ENCODE assay signal across 8 cellular contexts in genomic region chr2:236180831-236181453, GRCh38. TPM values are rescaled to one million over a fixed set of nuclear protein-coding genes. Genes with fewer than 3 reads are reported as not detected.
DNase-seq lines count a peak whose midpoint lies in the region; ATAC-seq, FAIRE-seq and TF ChIP-seq lines count a peak whose summit lies in the region.

No MANE protein-coding gene starts in this region.

- H3K36me3 ChIP-seq in Panc1 (ENCODE audit: control insufficient read depth, insufficient read depth, low read length), result no peaks in the 10 kb centered on the region
- no peaks in the 10 kb centered on the region for H3K36me3 ChIP-seq in breast epithelium
- no peaks in the 10 kb centered on the region for H3K36me3 ChIP-seq in HepG2 (replicated peaks in 1 of 2; ENCODE audit: control insufficient read depth in 1 of 2, insufficient read depth in 2 of 2, low read length in 2 of 2)
- H3K36me3 ChIP-seq in upper lobe of right lung, result no peaks in the 10 kb centered on the region

- H3K4me1 ChIP-seq in Panc1 (ENCODE audit: control insufficient read depth, insufficient read depth, low read length) (peaks cover 8% of the 10 kb centered on the region), breast epithelium (peaks cover 0 to 8% of the 10 kb centered on the region in 2 donors), HepG2 (ENCODE audit: insufficient read depth, low read length) (0 out of 2 replicates have a peak, but pooled peaks cover 9% of the 10 kb centered on the region), upper lobe of right lung (peaks cover 17% of the 10 kb centered on the region)

- peak; percentile 67 for FAIRE-seq in HepG2 (lab: Jason Lieb, UNC)

- POLR2A ChIA-PET in Panc1 (lab: Charles Lee), result interaction anchor here (0.6 kb wide), 1 partner anchor 263 kb away, joined by 7 read pairs; no protein-coding TSS in a partner anchor
- POLR2A ChIA-PET in HepG2 (lab: Yijun Ruan, JAX), result no interaction called here

- peak; percentile 72 for DNase-seq in Daoy (ENCODE audit: low read depth)
- DNase-seq in Jurkat, Clone E6-1 (ENCODE audit: low read depth, low spot score), result peak; percentile 34
- DNase-seq in Panc1 (ENCODE audit: low read depth, low spot score), result peak; percentile 47
- no peak for DNase-seq in breast epithelium (ENCODE audit: low spot score in 2 of 2)
- DNase-seq in HepG2 (ENCODE audit: low spot score), result peak; percentile 60
- DNase-seq in upper lobe of right lung, result no peak

- 0 out of 2 replicates have a peak, but pooled peaks have one; percentile 35 for TF ChIP-seq RAD21 in HepG2 (CRISPR knock-in tag; IDR thresholded peaks at IDR 0.05)

- peak; percentile 82 for TF ChIP-seq CTCF in Panc1 (IDR thresholded peaks at IDR 0.05)
- peak in 2 of 3 donors; percentile 45 to 52 for TF ChIP-seq CTCF in breast epithelium (IDR thresholded peaks at IDR 0.05)
- peak; percentile 79 for TF ChIP-seq CTCF in HepG2 (CRISPR knock-in tag; IDR thresholded peaks at IDR 0.05)
- peak; percentile 70 for TF ChIP-seq CTCF in upper lobe of right lung (IDR thresholded peaks at IDR 0.05)

- no peaks in the 10 kb centered on the region for H3K79me2 ChIP-seq in HepG2 (ENCODE audit: insufficient read depth, low read length)

- H3K27ac ChIP-seq in Panc1 (ENCODE audit: low read length) (no peak overlapping the region; the same call in 1 of the 2 replicates), breast epithelium (no peak overlapping the region), HepG2 (ENCODE audit: extremely low read length, insufficient read depth, low read length) (no peak overlapping the region), upper lobe of right lung (no peak overlapping the region)

- in situ Hi-C loops in Panc1 (cut with HindIII; ENCODE audit: low pct_unique_long_range_greater_than_20kb, low sequenced_read_pairs) (no loop called here), HepG2 (cut with HindIII; ENCODE audit: extremely low pct_ligation_motif_present, low pct_unique_long_range_greater_than_20kb) (no loop called here)

- H3K9me3 ChIP-seq in Panc1 (ENCODE audit: control insufficient read depth, insufficient read depth, low read depth, low read length), result no peaks in the 10 kb centered on the region
- H3K9me3 ChIP-seq in breast epithelium, result peaks cover 0 to 10% of the 10 kb centered on the region in 2 donors
- no peaks in the 10 kb centered on the region for H3K9me3 ChIP-seq in HepG2 (ENCODE audit: low read length)
- no peaks in the 10 kb centered on the region for H3K9me3 ChIP-seq in upper lobe of right lung

- no peak for TF ChIP-seq POLR2A in breast epithelium (IDR thresholded peaks at IDR 0.05)
- TF ChIP-seq POLR2A in HepG2 (IDR thresholded peaks at IDR 0.05; ENCODE audit: insufficient read depth in 1 of 2, low read depth in 2 of 2, low read length in 2 of 2), result no peak

- H3K4me3 ChIP-seq in Jurkat, Clone E6-1 (ENCODE audit: low read length), result no peak overlapping the region
- no peak overlapping the region for H3K4me3 ChIP-seq in Panc1 (ENCODE audit: low read depth in 2 of 2, low read length in 2 of 2)
- no peak overlapping the region for H3K4me3 ChIP-seq in breast epithelium
- H3K4me3 ChIP-seq in HepG2 (replicated peaks in 1 of 3; ENCODE audit: insufficient read depth in 1 of 3, low read depth in 2 of 3, low read length in 3 of 3), result no peak overlapping the region
- no peak overlapping the region for H3K4me3 ChIP-seq in upper lobe of right lung

- H3K9ac ChIP-seq in HepG2 (ENCODE audit: insufficient read depth, low read depth, low read length), result no peak overlapping the region

- BruUV-seq in Panc1 (replicated peaks; lab: Mats Ljungman, UMichigan), result no TSS peak
- no TSS peak for BruUV-seq in HepG2 (replicated peaks; lab: Mats Ljungman, UMichigan)

- intact Hi-C loops in Panc1 (cut with micrococcal nuclease; ENCODE audit: unreplicated experiment) (loop anchor here (2.0 kb wide), 1 partner anchor 402 kb away; no protein-coding TSS in a partner anchor), breast epithelium (cut with DNase I; ENCODE audit: low total_unique reads) (no loop called here), HepG2 (cut with micrococcal nuclease; ENCODE audit: unreplicated experiment) (loop anchor here (1.0 kb wide), 3 partner anchors 245 to 415 kb away; no protein-coding TSS in a partner anchor), upper lobe of right lung (cut with DNase I) (loop anchor here (10.0 kb wide), 1 partner anchor 406 kb away; no protein-coding TSS in a partner anchor)

- ATAC-seq in Panc1 (no peak), HepG2 (peak; percentile 28; the same call in 2 of the 3 replicates), upper lobe of right lung (peak; percentile 62), GM21576 (IDR thresholded peaks at IDR 0.05; ENCODE audit: unreplicated experiment) (no peak), GM21381 (IDR thresholded peaks at IDR 0.05; ENCODE audit: unreplicated experiment) (no peak)

- no peak overlapping the region for H2AFZ ChIP-seq in HepG2 (ENCODE audit: low read length)

- 4% methylated on average over 9 of the region's 9 CpGs for WGBS in HepG2 (ENCODE audit: low lambda C conversion rate)

- no peaks in the 10 kb centered on the region; the same call in 1 of the 2 replicates for H4K20me1 ChIP-seq in HepG2 (ENCODE audit: insufficient read depth, low read length)

- TF ChIP-seq EP300 in HepG2 (IDR thresholded peaks at IDR 0.05; ENCODE audit: low read depth in 2 of 2, low read length in 2 of 2), result no peak
- no peak for TF ChIP-seq EP300 in HepG2 (CRISPR knock-in tag; IDR thresholded peaks at IDR 0.05; ENCODE audit: borderline replicate concordance)

- no peaks in the 10 kb centered on the region for H3K27me3 ChIP-seq in Panc1 (ENCODE audit: control insufficient read depth, insufficient read depth, low read length)
- H3K27me3 ChIP-seq in breast epithelium, result peaks cover 4 to 55% of the 10 kb centered on the region in 2 donors
- peaks cover 0 to 34% of the 10 kb centered on the region in 2 experiments; a peak in 3 of 5 replicates for H3K27me3 ChIP-seq in HepG2 (ENCODE audit: control insufficient read depth in 1 of 2, insufficient read depth in 2 of 2, low read length in 2 of 2)
- H3K27me3 ChIP-seq in upper lobe of right lung, result peaks cover 77% of the 10 kb centered on the region

- CTCF ChIA-PET in Panc1 (lab: Charles Lee) (interaction anchor here (0.6 to 2.4 kb wide), 4 partner anchors 244 to 415 kb away, joined by 4 to 8 read pairs (median 4); no protein-coding TSS in a partner anchor), HepG2 (lab: Yijun Ruan, JAX; ENCODE audit: low intra/inter-chr PET ratio, low total read pairs) (interaction anchor here (0.7 to 3.6 kb wide), 7 partner anchors 37 to 415 kb away, joined by 3 to 39 read pairs (median 6); no protein-coding TSS in a partner anchor)

- no peak overlapping the region for H3K4me2 ChIP-seq in HepG2 (ENCODE audit: low read depth, low read length)

RNA-seq across cellular contexts. Expression of gene GBX2, which starts 12.8 kb away (rescaled TPM):
- total RNA-seq in Daoy (2014; rRNA removed; shearing (Covaris generic)), result 3.7 and 8.0 TPM in 2 replicates
- not detected for polyA plus RNA-seq in Jurkat, Clone E6-1 (2012; ENCODE audit: insufficient read depth, insufficient read length)
- total RNA-seq in Panc1 (2021; ENCODE audit: unreplicated experiment), result 10.2 TPM
- polyA plus RNA-seq in Panc1 (2012; ENCODE audit: insufficient read length), result 7.9 TPM
- not detected for total RNA-seq in breast epithelium
- total RNA-seq in HepG2 (2016; rRNA removed; fragmentation: Illumina TruSeq; extraction: Trizol), result not detected in 2 replicates
- total RNA-seq in HepG2 (2016; cell fraction: cytosol; rRNA removed; fragmentation: Illumina TruSeq; extraction: Trizol; ENCODE audit: low read depth), result not detected in 2 replicates
- total RNA-seq in HepG2 (2016; cell fraction: insoluble cytoplasmic fraction; rRNA removed; fragmentation: Illumina TruSeq; extraction: Trizol), result not detected in 2 replicates
- total RNA-seq in HepG2 (2016; cell fraction: membrane; rRNA removed; fragmentation: Illumina TruSeq; extraction: Trizol), result not detected in 2 replicates
- not detected in 2 replicates for total RNA-seq in HepG2 (2016; cell fraction: nucleus; rRNA removed; fragmentation: Illumina TruSeq; extraction: Trizol)
- polyA plus RNA-seq in HepG2 (2011; rRNA removed), result not detected in 2 replicates
- 0.08 TPM in 1 of 2 replicates, not detected in the other for polyA plus RNA-seq in HepG2 (2011; cell fraction: cytosol; rRNA removed)
- polyA plus RNA-seq in HepG2 (2011; cell fraction: nucleus; rRNA removed), result not detected in 2 replicates
- polyA plus RNA-seq in HepG2 (2012), result not detected in 2 replicates
- not detected in 2 replicates for polyA plus RNA-seq in HepG2 (2016; cell fraction: cytosol; fragmentation: Illumina TruSeq; extraction: Trizol; ENCODE audit: low read depth)
- not detected in 2 replicates for polyA plus RNA-seq in HepG2 (2016; cell fraction: insoluble cytoplasmic fraction; fragmentation: Illumina TruSeq; extraction: Trizol; ENCODE audit: low read depth)
- polyA plus RNA-seq in HepG2 (2016; cell fraction: membrane; fragmentation: Illumina TruSeq; extraction: Trizol; ENCODE audit: low read depth), result not detected in 2 replicates
- not detected in 2 replicates for polyA plus RNA-seq in HepG2 (2016; cell fraction: nucleus; fragmentation: Illumina TruSeq; extraction: Trizol; ENCODE audit: insufficient read depth, low read depth)
- polyA minus RNA-seq in HepG2 (2011; rRNA and poly(A)+ RNA removed; ENCODE audit: low replicate concordance), result 0.47 TPM in 1 of 2 replicates, not detected in the other
- polyA minus RNA-seq in HepG2 (2011; cell fraction: cytosol; rRNA and poly(A)+ RNA removed), result not detected in 2 replicates
- not detected in 2 replicates for polyA minus RNA-seq in HepG2 (2011; cell fraction: nucleus; rRNA and poly(A)+ RNA removed)
- total RNA-seq in upper lobe of right lung, result not detected

Comparison
In these comparisons a context has a peak if more than half of its experiments do, and no peak if none do; other contexts are left out.
1. DNase-seq: peak in Daoy (single experiment), Jurkat, Clone E6-1 (single experiment), Panc1 (single experiment) and HepG2 (single experiment); none in breast epithelium (0 of 2) and upper lobe of right lung (single experiment).
2. ATAC-seq: peak in HepG2 (single experiment) and upper lobe of right lung (single experiment); none in Panc1 (single experiment), GM21576 (single experiment) and GM21381 (single experiment).
3. Peak in every context shown above with its lines, with median percentiles within 50 percentile points of each other: CTCF ChIP-seq.